ENCODE assay signal across 9 cellular contexts in the genomic region with DNA sequence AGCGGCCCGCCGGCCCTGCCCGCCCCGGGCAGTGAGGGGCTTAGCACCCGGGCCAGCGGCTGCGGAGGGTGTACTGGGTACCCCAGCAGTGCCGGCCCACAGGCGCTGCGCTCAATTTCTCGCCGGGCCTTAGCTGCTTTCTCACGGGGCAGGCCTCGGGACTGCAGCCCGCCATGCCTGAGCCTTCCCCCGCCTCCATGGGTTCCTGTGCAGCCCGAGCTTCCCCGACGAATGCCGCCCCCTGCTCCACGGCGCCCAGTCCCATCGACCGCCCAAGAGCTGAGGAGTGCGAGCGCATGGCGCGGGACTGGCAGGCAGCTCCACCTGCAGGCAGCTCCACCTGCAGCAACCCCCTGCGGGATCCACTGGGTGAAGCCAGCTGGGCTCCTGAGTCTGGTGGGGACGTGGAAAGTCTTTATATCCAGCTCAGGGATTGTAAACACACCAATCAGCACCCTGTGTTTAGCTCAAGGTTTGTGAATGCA. TPM values are rescaled to one million over a fixed set of nuclear protein-coding genes. Genes with fewer than 3 reads are reported as not detected.
DNase-seq lines count a peak whose midpoint lies in the region; ATAC-seq, FAIRE-seq and TF ChIP-seq lines count a peak whose summit lies in the region.
"Not testable (repeated sequence)": the region's sequence is repeated elsewhere in the genome, so short reads cannot be mapped to it uniquely, and the experiment has no call there.
"Had no signal": no experiment of that assay in that cellular context is flagged by ENCODE, and none has a peak within 500 bp of the region (broad histone marks: within the 10 kb centered on the region; RNA-seq: fewer than 3 reads in every experiment).

No MANE protein-coding gene starts in this region.

- TF ChIP-seq CTCF in GM13977 (IDR thresholded peaks at IDR 0.05; ENCODE audit: extremely low read depth, insufficient read depth, missing control alignments): peak; percentile 68
- peak in 1 of 2 donors; percentile 16 for TF ChIP-seq CTCF in left lung (IDR thresholded peaks at IDR 0.05)
- peak in 1 of 5 experiments; percentile 10 for TF ChIP-seq CTCF in transverse colon (IDR thresholded peaks at IDR 0.05)

- peaks cover 12% of the 10 kb centered on the region for H3K36me3 ChIP-seq in HUES48 (ENCODE audit: control insufficient read depth, insufficient read depth, low read length)
- not testable (repeated sequence) for H3K36me3 ChIP-seq in effector memory CD4-positive, alpha-beta T cell (ENCODE audit: control insufficient read depth, insufficient read depth, low read length); left lung; small intestine (ENCODE audit: control insufficient read depth in 2 of 2, insufficient read depth in 2 of 2, low read length in 2 of 2); transverse colon

- H3K27ac ChIP-seq in HUES48 (ENCODE audit: low read depth, low read length); effector memory CD4-positive, alpha-beta T cell (ENCODE audit: insufficient read depth, low read length, poor library complexity, severe bottlenecking); left lung; small intestine (ENCODE audit: low read depth in 1 of 2, low read length in 1 of 2); transverse colon: not testable (repeated sequence)

- H3K4me1 ChIP-seq in HUES48 (ENCODE audit: control insufficient read depth, insufficient read depth, low read length); effector memory CD4-positive, alpha-beta T cell (ENCODE audit: control insufficient read depth, insufficient read depth, low read length, poor library complexity, severe bottlenecking); left lung; small intestine (ENCODE audit: control insufficient read depth in 2 of 2, insufficient read depth in 1 of 2, low read depth in 1 of 2, low read length in 1 of 2); transverse colon: not testable (repeated sequence)

- peak overlapping the region; percentile 89 for H3K4me3 Mint-ChIP-seq in T-helper 17 cell
- peak overlapping the region; percentile 79 to 84 for H3K4me3 Mint-ChIP-seq in activated T-cell treated with anti-CD3 and anti-CD28 coated beads, Interleukin-2, amount 50 U/mL, for 72 hours

- not testable (repeated sequence) for H3K4me1 Mint-ChIP-seq in T-helper 17 cell; activated T-cell treated with anti-CD3 and anti-CD28 coated beads, Interleukin-2, amount 50 U/mL, for 72 hours (ENCODE audit: low read depth)

- H3K36me3 Mint-ChIP-seq in T-helper 17 cell (ENCODE audit: low read depth); activated T-cell treated with anti-CD3 and anti-CD28 coated beads, Interleukin-2, amount 50 U/mL, for 72 hours (ENCODE audit: insufficient read depth in 2 of 2): not testable (repeated sequence)

- not testable (repeated sequence) for DNase-seq in GM13977 (ENCODE audit: low spot score); effector memory CD4-positive, alpha-beta T cell
- DNase-seq in T-helper 17 cell (peak in 2 of 3 donors; percentile 11 to 17), left lung (peak; percentile 48 to 83), small intestine (peak; percentile 40), transverse colon (peak; percentile 26)
- peak; percentile 40 to 58 for DNase-seq in activated T-cell treated with anti-CD3 and anti-CD28 coated beads, Interleukin-2, amount 50 U/mL, for 72 hours

- not testable (repeated sequence) for FAIRE-seq in small intestine (lab: Jason Lieb, UNC)

- H3K4me3 ChIP-seq in HUES48 (ENCODE audit: low read depth, low read length): peak overlapping the region; percentile 35; the same call in 1 of the 2 replicates
- H3K4me3 ChIP-seq in effector memory CD4-positive, alpha-beta T cell (ENCODE audit: insufficient read depth, low read depth, low read length, poor library complexity, severe bottlenecking): peak overlapping the region; percentile 17
- peak overlapping the region; percentile 11 to 27 for H3K4me3 ChIP-seq in left lung
- H3K4me3 ChIP-seq in small intestine (ENCODE audit: low read depth in 1 of 2, low read length in 2 of 2): peak overlapping the region in 1 of 2 donors; percentile 24
- H3K4me3 ChIP-seq in transverse colon: peak overlapping the region in 3 of 4 donors; percentile 19 to 42 (median 39)

- not testable (repeated sequence) for TF ChIP-seq POLR2A in transverse colon (IDR thresholded peaks at IDR 0.05)

- intact Hi-C loops in left lung (cut with DNase I); transverse colon (cut with DNase I; ENCODE audit: low total_unique reads): not testable (repeated sequence)

- H3K27ac Mint-ChIP-seq in T-helper 17 cell; activated T-cell treated with anti-CD3 and anti-CD28 coated beads, Interleukin-2, amount 50 U/mL, for 72 hours: not testable (repeated sequence)

- not testable (repeated sequence) for H3K27me3 ChIP-seq in HUES48 (ENCODE audit: control insufficient read depth, insufficient read depth, low read length); effector memory CD4-positive, alpha-beta T cell (replicated peaks; ENCODE audit: control insufficient read depth, insufficient read depth, low read length, poor library complexity, severe bottlenecking); small intestine (ENCODE audit: control insufficient read depth in 2 of 2, insufficient read depth in 2 of 2, low read length in 2 of 2); transverse colon
- peaks cover 0 to 15% of the 10 kb centered on the region in 2 donors for H3K27me3 ChIP-seq in left lung

- in situ Hi-C loops in GM13977 (cut with MboI; ENCODE audit: low pct_unique_long_range_greater_than_20kb, low sequenced_read_pairs, unreplicated experiment) (loop anchor here (25.0 kb wide), 1 partner anchor 391 kb away; the partner anchor contains the start of gene CMTM6), transverse colon (cut with MboI; ENCODE audit: low pct_ligation_motif_present in 1 of 4, low pct_unique_long_range_greater_than_20kb in 1 of 4, low sequenced_read_pairs in 3 of 4) (loop anchor here in 1 of 4 donors (25.0 kb wide), 1 partner anchor 166 kb away; no protein-coding TSS in a partner anchor)

- ATAC-seq in T-helper 17 cell (peak; percentile 76), left lung (peak; percentile 93)
- peak; percentile 72 to 80 for ATAC-seq in activated T-cell treated with anti-CD3 and anti-CD28 coated beads, Interleukin-2, amount 50 U/mL, for 72 hours (replicated peaks in 1 of 2)

- peaks cover 27% of the 10 kb centered on the region for H3K27me3 Mint-ChIP-seq in T-helper 17 cell
- H3K27me3 Mint-ChIP-seq in activated T-cell treated with anti-CD3 and anti-CD28 coated beads, Interleukin-2, amount 50 U/mL, for 72 hours (ENCODE audit: low read depth): peaks cover 28% of the 10 kb centered on the region

- not testable (repeated sequence) for H3K9ac ChIP-seq in HUES48 (ENCODE audit: low read depth, low read length)

- not testable (repeated sequence) for TF ChIP-seq EP300 in transverse colon (IDR thresholded peaks at IDR 0.05; ENCODE audit: low read depth)

- not testable (repeated sequence) for H3K9me3 Mint-ChIP-seq in activated T-cell treated with anti-CD3 and anti-CD28 coated beads, Interleukin-2, amount 50 U/mL, for 72 hours

- 16 to 34% (median 32%) methylated on average over 24 to 31 of the region's 31 CpGs for WGBS in small intestine, 3 donors
- WGBS in transverse colon (ENCODE audit: low coverage in 1 of 2), 2 donors: 32% methylated on average over 29 of the region's 31 CpGs; no CpG with 5 or more reads in 1 of the 2 donors

- not testable (repeated sequence) for H3K9me3 ChIP-seq in HUES48 (ENCODE audit: control insufficient read depth, insufficient read depth, low read length); T-helper 17 cell (ENCODE audit: control insufficient read depth, low read length, poor library complexity, severe bottlenecking); effector memory CD4-positive, alpha-beta T cell (ENCODE audit: control insufficient read depth, low read length); left lung; small intestine (ENCODE audit: control insufficient read depth, low read depth); transverse colon

RNA-seq across cellular contexts. Expression of gene CCR4, which starts 48.5 kb away (rescaled TPM):
- total RNA-seq in T-helper 17 cell (100 to 1,000 TPM; 117 to 149 TPM), left lung (1 to 10 TPM in 1 of 2 donors, under 1 TPM in 1; 0.87 to 1.2 TPM), transverse colon (under 1 TPM in 1 of 4 donors, not detected in 3; 0.95 TPM)
- total RNA-seq in activated T-cell treated with anti-CD3 and anti-CD28 coated beads, Interleukin-2, amount 50 U/mL, for 72 hours: 100 to 1,000 TPM in 1 of 2 donors, 10 to 100 TPM in 1; 56.3 to 112 TPM
- polyA plus RNA-seq in small intestine: under 1 TPM in 1 of 3 donors, not detected in 2; 0.16 TPM
- total RNA-seq: RPMI7951 had no signal

Comparison
In these comparisons a context has a peak if more than half of its experiments do, and no peak if none do; other contexts are left out.
1. RNA of gene CCR4, which starts 48.5 kb away (total RNA-seq): 117 to 149 TPM in T-helper 17 cell and 56.3 to 112 TPM in activated T-cell treated with anti-CD3 and anti-CD28 coated beads, Interleukin-2, amount 50 U/mL, for 72 hours; 0.87 to 1.2 TPM in left lung and 0.95 TPM in transverse colon; every median in the first group is over 10 times any median in the second.
2. Peak in every context shown above with its lines, with median percentiles within 50 percentile points of each other: ATAC-seq.